9 cellular contexts compared by ENCODE assay signal in genomic region chr14:97456958-97457357, GRCh38.
DNase-seq lines count a peak whose midpoint lies in the region; ATAC-seq and TF ChIP-seq lines count a peak whose summit lies in the region.
"Had no signal": no experiment of that assay in that cellular context is flagged by ENCODE, and none has a peak within 500 bp of the region (broad histone marks: within the 10 kb centered on the region; RNA-seq: fewer than 3 reads in every experiment).

No MANE protein-coding gene starts in this region.

- peaks cover 4% of the 10 kb centered on the region for H3K27me3 Mint-ChIP-seq in T-helper 1 cell treated with Interleukin-12 subunit alpha and Interleukin-12 subunit beta and Interleukin-4 antibody, amounts not matched to agents 30 μg/mL and 1 μg/mL, for 36 hours (ENCODE audit: low read depth)
- peaks cover 7% of the 10 kb centered on the region for H3K27me3 Mint-ChIP-seq in activated T-cell treated with anti-CD3 and anti-CD28 coated beads, Interleukin-2, amount 50 U/mL, for 72 hours (ENCODE audit: low read depth)
- peaks cover 37% of the 10 kb centered on the region for H3K27me3 Mint-ChIP-seq in WTC11 (ENCODE audit: low read depth)

- intact Hi-C loops in left colon (cut with DNase I, micrococcal nuclease), result no loop called here

- ATAC-seq in activated T-cell treated with anti-CD3 and anti-CD28 coated beads, Interleukin-2, amount 50 U/mL, for 72 hours (replicated peaks in 1 of 2), result peak; percentile 95
- ATAC-seq in left colon (peak; percentile 65), WTC11 (no peak)

- CTCF ChIA-PET in WTC11 (lab: Charles Lee), result no interaction called here

- peaks cover 57% of the 10 kb centered on the region for H3K4me1 Mint-ChIP-seq in T-helper 1 cell treated with Interleukin-12 subunit alpha and Interleukin-12 subunit beta and Interleukin-4 antibody, amounts not matched to agents 30 μg/mL and 1 μg/mL, for 36 hours (ENCODE audit: low read depth)
- peaks cover 64% of the 10 kb centered on the region for H3K4me1 Mint-ChIP-seq in activated T-cell treated with anti-CD3 and anti-CD28 coated beads, Interleukin-2, amount 50 U/mL, for 72 hours (ENCODE audit: low read depth)
- peaks cover 31% of the 10 kb centered on the region for H3K4me1 Mint-ChIP-seq in WTC11

- peak overlapping the region; percentile 46 for H3K4me3 Mint-ChIP-seq in T-helper 1 cell treated with Interleukin-12 subunit alpha and Interleukin-12 subunit beta and Interleukin-4 antibody, amounts not matched to agents 30 μg/mL and 1 μg/mL, for 36 hours
- H3K4me3 Mint-ChIP-seq in activated T-cell treated with anti-CD3 and anti-CD28 coated beads, Interleukin-2, amount 50 U/mL, for 72 hours, result peak overlapping the region; percentile 93 to 99
- no peak overlapping the region for H3K4me3 Mint-ChIP-seq in WTC11

- TF ChIP-seq CTCF in WTC11 (IDR thresholded peaks at IDR 0.05), result no peak

- H3K9me3 Mint-ChIP-seq in T-helper 1 cell treated with Interleukin-12 subunit alpha and Interleukin-12 subunit beta and Interleukin-4 antibody, amounts not matched to agents 30 μg/mL and 1 μg/mL, for 36 hours, result peaks cover 15% of the 10 kb centered on the region
- H3K9me3 Mint-ChIP-seq in activated T-cell treated with anti-CD3 and anti-CD28 coated beads, Interleukin-2, amount 50 U/mL, for 72 hours, result peaks cover 1 to 2% of the 10 kb centered on the region in 2 donors
- peaks cover 9% of the 10 kb centered on the region for H3K9me3 Mint-ChIP-seq in WTC11

- DNase-seq in activated T-cell treated with anti-CD3 and anti-CD28 coated beads, Interleukin-2, amount 50 U/mL, for 72 hours, result peak; percentile 77 to 88
- peak in 1 of 2 donors; percentile 17 for DNase-seq in left colon
- DNase-seq in stimulated activated CD8-positive, alpha-beta memory T cell treated with anti-CD3 and anti-CD28 coated beads, Interleukin-7, amount 100 ng/mL, for 24 hours (ENCODE audit: low read depth), result peak; percentile 35
- no peak for DNase-seq in GDM1 (lab: John Stamatoyannopoulos, UW)
- DNase-seq in WTC11 (ENCODE audit: low spot score), result no peak
- no peak for DNase-seq in ecto neural progenitor cell (ENCODE audit: low spot score)
- DNase-seq in HuH-7 (ENCODE audit: low spot score), result no peak
- DNase-seq: naive B cell had no signal

- H3K27ac Mint-ChIP-seq in T-helper 1 cell treated with Interleukin-12 subunit alpha and Interleukin-12 subunit beta and Interleukin-4 antibody, amounts not matched to agents 30 μg/mL and 1 μg/mL, for 36 hours, result peak overlapping the region; percentile 98
- H3K27ac Mint-ChIP-seq in activated T-cell treated with anti-CD3 and anti-CD28 coated beads, Interleukin-2, amount 50 U/mL, for 72 hours, result peak overlapping the region; percentile 99
- no peak overlapping the region for H3K27ac Mint-ChIP-seq in WTC11
- H3K27ac Mint-ChIP-seq: naive B cell had no signal

- POLR2A ChIA-PET in WTC11 (lab: Charles Lee), result no interaction called here

- peaks cover 29% of the 10 kb centered on the region for H3K36me3 Mint-ChIP-seq in T-helper 1 cell treated with Interleukin-12 subunit alpha and Interleukin-12 subunit beta and Interleukin-4 antibody, amounts not matched to agents 30 μg/mL and 1 μg/mL, for 36 hours (ENCODE audit: low read depth)
- peaks cover 14 to 22% of the 10 kb centered on the region in 2 donors for H3K36me3 Mint-ChIP-seq in activated T-cell treated with anti-CD3 and anti-CD28 coated beads, Interleukin-2, amount 50 U/mL, for 72 hours (ENCODE audit: insufficient read depth in 2 of 2)
- peaks cover 10% of the 10 kb centered on the region for H3K36me3 Mint-ChIP-seq in WTC11
- H3K36me3 Mint-ChIP-seq: naive B cell had no signal

TF ChIP-seq in WTC11, 78 proteins besides CTCF, POLR2A, EP300 and RAD21:
- no peak for TF ChIP-seq ESRRA (CRISPR knock-in tag; IDR thresholded peaks at IDR 0.05; ENCODE audit: borderline replicate concordance)
- TF ChIP-seq, protein P1, sequence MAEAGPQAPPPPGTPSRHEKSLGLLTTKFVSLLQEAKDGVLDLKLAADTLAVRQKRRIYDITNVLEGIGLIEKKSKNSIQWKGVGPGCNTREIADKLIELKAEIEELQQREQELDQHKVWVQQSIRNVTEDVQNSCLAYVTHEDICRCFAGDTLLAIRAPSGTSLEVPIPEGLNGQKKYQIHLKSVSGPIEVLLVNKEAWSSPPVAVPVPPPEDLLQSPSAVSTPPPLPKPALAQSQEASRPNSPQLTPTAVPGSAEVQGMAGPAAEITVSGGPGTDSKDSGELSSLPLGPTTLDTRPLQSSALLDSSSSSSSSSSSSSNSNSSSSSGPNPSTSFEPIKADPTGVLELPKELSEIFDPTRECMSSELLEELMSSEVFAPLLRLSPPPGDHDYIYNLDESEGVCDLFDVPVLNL (CRISPR knock-in tag; IDR thresholded peaks at IDR 0.05; ENCODE audit: borderline replicate concordance, low read depth), result no peak
- TF ChIP-seq CBFB (CRISPR knock-in tag; IDR thresholded peaks at IDR 0.05; ENCODE audit: low read depth), result no peak
- no peak for TF ChIP-seq TEAD4 (CRISPR knock-in tag; IDR thresholded peaks at IDR 0.05)

Comparison
In these comparisons a context has a peak if more than half of its experiments do, and no peak if none do; other contexts are left out.
1. DNase-seq: peak in activated T-cell treated with anti-CD3 and anti-CD28 coated beads, Interleukin-2, amount 50 U/mL, for 72 hours (2 of 2) and stimulated activated CD8-positive, alpha-beta memory T cell treated with anti-CD3 and anti-CD28 coated beads, Interleukin-7, amount 100 ng/mL, for 24 hours (single experiment); none in GDM1 (single experiment), WTC11 (single experiment), ecto neural progenitor cell (single experiment) and HuH-7 (single experiment).